Comparison of ENCODE assay signal across 7 cellular contexts in the genomic region with DNA sequence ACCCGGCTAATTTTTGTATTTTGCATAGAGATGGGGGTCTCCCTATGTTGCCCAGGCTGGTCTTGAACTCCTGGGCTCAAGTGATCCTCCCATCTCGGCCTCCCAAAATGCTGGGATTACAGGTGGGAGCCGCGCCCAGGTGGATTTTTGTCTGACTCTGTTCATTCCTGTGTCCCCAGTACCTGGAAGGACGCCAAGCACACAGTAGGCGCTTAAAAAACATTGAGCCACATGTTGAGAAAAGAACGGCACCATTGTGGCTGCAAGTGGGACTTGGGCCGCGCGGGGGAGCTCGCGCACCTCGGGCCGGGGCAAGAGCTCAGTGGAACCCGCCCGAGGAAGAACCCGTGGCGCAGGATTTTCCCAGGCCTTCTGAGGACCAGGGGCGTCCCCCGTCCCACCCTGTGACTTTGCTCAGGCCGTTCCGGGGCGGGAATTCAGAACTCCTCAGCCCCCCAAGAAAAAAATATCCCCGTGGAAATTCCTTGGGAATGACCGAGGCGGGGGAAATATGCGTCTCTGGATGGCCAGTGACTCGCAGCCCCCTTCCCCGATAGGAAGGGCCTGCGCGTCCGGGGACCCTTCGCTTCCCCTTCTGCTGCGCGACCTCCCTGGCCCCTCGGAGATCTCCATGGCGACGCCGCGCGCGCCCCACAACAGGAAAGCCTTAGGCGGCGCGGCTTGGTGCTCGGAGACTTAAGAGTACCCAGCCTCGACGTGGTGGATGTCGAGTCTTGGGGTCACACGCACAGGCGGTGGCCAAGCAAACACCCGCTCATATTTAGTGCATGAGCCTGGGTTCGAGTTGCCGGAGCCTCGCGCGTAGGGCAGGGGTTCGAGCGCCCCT. TPM values are rescaled to one million over a fixed set of nuclear protein-coding genes. Genes with fewer than 3 reads are reported as not detected.
DNase-seq lines count a peak whose midpoint lies in the region; ATAC-seq and TF ChIP-seq lines count a peak whose summit lies in the region.

No MANE protein-coding gene starts in this region.

- H2BK120ac ChIP-seq in neuronal stem cell (ENCODE audit: low read depth, low read length) = no peak overlapping the region

- H3K9me3 ChIP-seq in SJSA1 (replicated peaks) = no peaks in the 10 kb centered on the region
- no peaks in the 10 kb centered on the region for H3K9me3 ChIP-seq in gastroesophageal sphincter
- no peaks in the 10 kb centered on the region for H3K9me3 ChIP-seq in neuronal stem cell (replicated peaks in 1 of 2; ENCODE audit: control insufficient read depth in 2 of 2, insufficient read depth in 1 of 2, low read depth in 1 of 2, low read length in 2 of 2)
- no peaks in the 10 kb centered on the region for H3K9me3 ChIP-seq in stomach smooth muscle (ENCODE audit: control insufficient read depth in 2 of 2, low read length in 2 of 2)

- H3K23ac ChIP-seq in neuronal stem cell (ENCODE audit: low read depth, low read length, poor library complexity) = peak overlapping the region; percentile 93

- H3K4ac ChIP-seq in neuronal stem cell (ENCODE audit: low read length) = no peak overlapping the region

- peak overlapping the region; percentile 72 for H4K91ac ChIP-seq in neuronal stem cell (ENCODE audit: low read depth, low read length, poor library complexity)

- H2BK5ac ChIP-seq in neuronal stem cell (ENCODE audit: low read length) = peak overlapping the region; percentile 44

- TF ChIP-seq CTCF in GM13977 (IDR thresholded peaks at IDR 0.05; ENCODE audit: extremely low read depth, insufficient read depth, missing control alignments) = peak; percentile 96
- peak in 3 of 4 experiments; percentile 93 to 99 (median 94) for TF ChIP-seq CTCF in gastroesophageal sphincter (IDR thresholded peaks at IDR 0.05)

- H3K36me3 ChIP-seq in SJSA1 (no peaks in the 10 kb centered on the region), gastroesophageal sphincter (peaks cover 0 to under 1% of the 10 kb centered on the region in 2 donors), neuronal stem cell (replicated peaks in 1 of 2; ENCODE audit: control insufficient read depth in 2 of 2, insufficient read depth in 2 of 2, low read length in 2 of 2) (peaks cover 0 to under 1% of the 10 kb centered on the region in 2 donors), stomach smooth muscle (ENCODE audit: control insufficient read depth in 2 of 2, insufficient read depth in 2 of 2, low read length in 2 of 2) (no peaks in the 10 kb centered on the region)

- peak; percentile 79 for DNase-seq in GM13977 (ENCODE audit: low spot score)
- DNase-seq in KBM-7 = peak; percentile 90
- peak; percentile 73 to 83 for DNase-seq in SJSA1 (ENCODE audit: low read depth in 1 of 2, low spot score in 2 of 2)
- DNase-seq in activated gamma-delta T cell treated with anti-CD3 and anti-CD28 coated beads, Interleukin-2, amount 50 U/mL, for 16 hours (ENCODE audit: low read depth) = peak; percentile 82
- DNase-seq in neuronal stem cell (ENCODE audit: low spot score) = peak; percentile 69

- no peaks in the 10 kb centered on the region for H3K79me1 ChIP-seq in neuronal stem cell (ENCODE audit: low read depth, low read length)

- no peak for TF ChIP-seq POLR2A in gastroesophageal sphincter (IDR thresholded peaks at IDR 0.05)

- H2AFZ ChIP-seq in neuronal stem cell (ENCODE audit: low read length) = peak overlapping the region; percentile 93

- no peak overlapping the region for H3K27ac ChIP-seq in SJSA1
- peak overlapping the region; percentile 9 to 81 (median 79) for H3K27ac ChIP-seq in gastroesophageal sphincter
- no peak overlapping the region for H3K27ac ChIP-seq in neuronal stem cell (replicated peaks; ENCODE audit: low read length)
- peak overlapping the region; percentile 67 for H3K27ac ChIP-seq in stomach smooth muscle (ENCODE audit: low read length)

- H2AK5ac ChIP-seq in neuronal stem cell (ENCODE audit: low read depth, low read length) = peak overlapping the region; percentile 91

- H3K4me2 ChIP-seq in neuronal stem cell (ENCODE audit: insufficient read depth, low read length, poor library complexity, severe bottlenecking) = peak overlapping the region; percentile 58

- H3K4me1 ChIP-seq in SJSA1 (replicated peaks) = peaks cover 25% of the 10 kb centered on the region
- peaks cover 0 to 38% (median 7%) of the 10 kb centered on the region in 3 donors for H3K4me1 ChIP-seq in gastroesophageal sphincter
- peaks cover 8 to 18% of the 10 kb centered on the region in 2 donors for H3K4me1 ChIP-seq in neuronal stem cell (ENCODE audit: control insufficient read depth in 2 of 2, insufficient read depth in 1 of 2, low read depth in 1 of 2, low read length in 2 of 2)
- H3K4me1 ChIP-seq in stomach smooth muscle (ENCODE audit: control insufficient read depth, insufficient read depth, low read length) = peaks cover 18% of the 10 kb centered on the region

- H4K8ac ChIP-seq in neuronal stem cell (ENCODE audit: low read depth, low read length) = no peak overlapping the region

- H3K9ac ChIP-seq in neuronal stem cell (ENCODE audit: low read depth, low read length, poor library complexity) (peak overlapping the region; percentile 50), stomach smooth muscle (ENCODE audit: low read length in 2 of 2) (peak overlapping the region; percentile 29 to 50)

- H3K27me3 ChIP-seq in SJSA1 (replicated peaks) = no peaks in the 10 kb centered on the region
- H3K27me3 ChIP-seq in gastroesophageal sphincter = peaks cover 56% of the 10 kb centered on the region
- peaks cover 0 to 29% (median 20%) of the 10 kb centered on the region in 3 experiments for H3K27me3 ChIP-seq in neuronal stem cell (ENCODE audit: control insufficient read depth in 3 of 3, insufficient read depth in 3 of 3, low read depth in 1 of 3, low read length in 3 of 3)
- H3K27me3 ChIP-seq in stomach smooth muscle (ENCODE audit: control insufficient read depth in 1 of 2, insufficient read depth in 2 of 2, low read length in 2 of 2) = peaks cover 18 to 27% of the 10 kb centered on the region in 2 donors

- H3K4me3 ChIP-seq in SJSA1 (no peak overlapping the region), gastroesophageal sphincter (peak overlapping the region; percentile 10 to 53), neuronal stem cell (ENCODE audit: low read length in 2 of 2) (no peak overlapping the region), stomach smooth muscle (ENCODE audit: low read length in 2 of 2) (peak overlapping the region; percentile 54 to 65)

- H2BK12ac ChIP-seq in neuronal stem cell (ENCODE audit: low read length) = peak overlapping the region; percentile 86

- H3K14ac ChIP-seq in neuronal stem cell (ENCODE audit: low read length) = peak overlapping the region; percentile 38

- H2BK15ac ChIP-seq in neuronal stem cell (ENCODE audit: low read length) = peak overlapping the region; percentile 46

- peak; percentile 64 for ATAC-seq in gastroesophageal sphincter

- in situ Hi-C loops in GM13977 (cut with MboI; ENCODE audit: low pct_unique_long_range_greater_than_20kb, low sequenced_read_pairs, unreplicated experiment) (loop anchor here (5.0 to 25.0 kb wide), 2 partner anchors 118 to 332 kb away; partner anchors contain the start of gene OLFM2), KBM-7 (cut with MboI; ENCODE audit: low pct_unique_long_range_greater_than_20kb, low sequenced_read_pairs) (loop anchor here (10.0 kb wide), 1 partner anchor 125 kb away; no protein-coding TSS in a partner anchor)

- 0% methylated on average over 3 to 17 of the region's 59 CpGs for WGBS in gastroesophageal sphincter (ENCODE audit: low coverage in 1 of 2), 2 donors
- no CpG with 5 or more reads among the region's 59 CpGs for WGBS in neuronal stem cell (ENCODE audit: extremely low coverage in 2 of 2, insufficient read length in 2 of 2, insufficient replicate concordance in 1 of 2), 2 donors

- no peak for TF ChIP-seq EP300 in gastroesophageal sphincter (IDR thresholded peaks at IDR 0.05)

- H3K18ac ChIP-seq in neuronal stem cell (ENCODE audit: low read length) = peak overlapping the region; percentile 94

RNA-seq across cellular contexts. Expression of gene ICAM1, which starts 1.4 kb away (rescaled TPM):
- total RNA-seq in SJSA1 (2014; rRNA removed; shearing (Covaris generic)) = 11.9 and 17.2 TPM in 2 replicates
- total RNA-seq in gastroesophageal sphincter = 10 to 100 TPM in 3 of 4 donors, 1 to 10 TPM in 1; 8.8 to 33.0 (median 19.6) TPM
- 0.53 TPM for polyA plus RNA-seq in neuronal stem cell (2013, experiment 1 of 2)
- polyA plus RNA-seq in neuronal stem cell (2013, experiment 2 of 2) = 0.43 TPM

RNA-seq across cellular contexts. Expression of gene ICAM4, which starts 17.2 kb away (rescaled TPM):
- total RNA-seq in SJSA1 (2014; rRNA removed; shearing (Covaris generic)) = not detected in 2 replicates
- total RNA-seq in gastroesophageal sphincter = under 1 TPM in 1 of 4 donors, not detected in 3; 0.47 TPM
- 0.56 TPM for polyA plus RNA-seq in neuronal stem cell (2013, experiment 1 of 2)
- 0.48 TPM for polyA plus RNA-seq in neuronal stem cell (2013, experiment 2 of 2)

RNA-seq across cellular contexts. Expression of gene MRPL4, which starts 17.5 kb away (rescaled TPM):
- total RNA-seq in SJSA1 (2014; rRNA removed; shearing (Covaris generic)) = 86.3 and 87.4 TPM in 2 replicates
- total RNA-seq in gastroesophageal sphincter = 10 to 100 TPM; 45.8 to 86.0 (median 51.9) TPM
- polyA plus RNA-seq in neuronal stem cell (2013, experiment 1 of 2) = 37.7 TPM
- 37.5 TPM for polyA plus RNA-seq in neuronal stem cell (2013, experiment 2 of 2)

RNA-seq across cellular contexts. Expression of gene ICAM5, which starts 20.2 kb away (rescaled TPM):
- 0.38 and 0.79 TPM in 2 replicates for total RNA-seq in SJSA1 (2014; rRNA removed; shearing (Covaris generic))
- under 1 TPM in 3 of 4 donors, not detected in 1; 0.12 to 0.54 (median 0.47) TPM for total RNA-seq in gastroesophageal sphincter
- polyA plus RNA-seq in neuronal stem cell (2013, experiment 1 of 2) = 0.73 TPM
- polyA plus RNA-seq in neuronal stem cell (2013, experiment 2 of 2) = 0.84 TPM

RNA-seq across cellular contexts. Expression of gene S1PR2, which starts 38.4 kb away (rescaled TPM):
- total RNA-seq in SJSA1 (2014; rRNA removed; shearing (Covaris generic)) = 4.9 and 7.0 TPM in 2 replicates
- 10 to 100 TPM in 3 of 4 donors, 1 to 10 TPM in 1; 7.5 to 24.5 (median 16.7) TPM for total RNA-seq in gastroesophageal sphincter
- 14.4 TPM for polyA plus RNA-seq in neuronal stem cell (2013, experiment 1 of 2)
- polyA plus RNA-seq in neuronal stem cell (2013, experiment 2 of 2) = 15.0 TPM

Comparison
In these comparisons a context has a peak if more than half of its experiments do, and no peak if none do; other contexts are left out.
1. H3K27ac ChIP-seq: peak in gastroesophageal sphincter (4 of 4) and stomach smooth muscle (single experiment); none in SJSA1 (single experiment) and neuronal stem cell (single experiment).
2. H3K4me3 ChIP-seq: peak in gastroesophageal sphincter (2 of 2) and stomach smooth muscle (2 of 2); none in SJSA1 (single experiment) and neuronal stem cell (0 of 2).
3. Peak in every context shown above with its lines, with median percentiles within 50 percentile points of each other: DNase-seq.